24 cellular contexts compared by ENCODE assay signal in the genomic region with DNA sequence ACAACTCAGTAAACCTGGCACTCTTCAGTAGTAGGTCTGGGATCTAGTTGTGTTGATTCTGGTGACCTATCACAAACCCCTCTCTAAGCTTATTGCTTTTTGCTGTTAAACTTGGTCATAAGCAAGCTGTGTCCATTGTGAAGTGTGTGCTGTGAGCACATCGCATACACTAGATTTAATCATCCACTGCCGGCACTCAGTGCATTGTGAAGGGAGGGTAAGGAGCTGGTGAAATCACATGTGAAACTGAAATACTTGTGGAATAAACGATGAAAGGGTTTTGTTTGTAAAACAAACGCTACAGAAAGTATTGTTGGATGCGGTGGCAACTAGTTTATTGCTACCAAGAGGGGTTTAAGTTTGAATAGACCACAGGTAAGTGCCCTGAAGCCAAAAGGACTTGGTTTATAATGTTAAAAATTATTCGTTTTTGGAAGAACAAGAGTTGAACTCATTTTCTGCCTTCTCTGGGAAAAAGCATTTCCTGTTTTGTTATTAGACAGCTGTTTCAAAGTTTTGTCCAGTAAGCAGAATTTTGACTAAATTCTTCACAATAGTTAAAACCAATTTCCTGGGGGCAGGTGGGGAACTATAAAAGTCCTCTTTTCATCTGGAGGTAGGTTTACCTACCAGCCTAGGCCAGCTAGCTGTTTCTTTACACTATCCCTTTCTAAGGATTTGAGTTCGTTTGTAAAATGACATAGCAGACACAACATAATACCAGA. TPM values are rescaled to one million over a fixed set of nuclear protein-coding genes. Genes with fewer than 3 reads are reported as not detected.
A peak's percentile ranks its signal among the peaks of the same experiment; 100 is the strongest.
DNase-seq lines count a peak whose midpoint lies in the region; ATAC-seq, FAIRE-seq and TF ChIP-seq lines count a peak whose summit lies in the region.
"Had no signal": no experiment of that assay in that cellular context is flagged by ENCODE, and none has a peak within 500 bp of the region (broad histone marks: within the 10 kb centered on the region; RNA-seq: fewer than 3 reads in every experiment).

No MANE protein-coding gene starts in this region.

- H2BK15ac ChIP-seq in IMR-90 (ENCODE audit: low read depth, low read length): no peak overlapping the region

- no peak overlapping the region for H3K14ac ChIP-seq in IMR-90 (replicated peaks; ENCODE audit: low read depth, low read length)

- H3K9me3 Mint-ChIP-seq in mesothelial cell of epicardium: no peaks in the 10 kb centered on the region
- H3K9me3 Mint-ChIP-seq in activated CD8-positive, alpha-beta T cell treated with anti-CD3 and anti-CD28 coated beads for 36 hours: no peaks in the 10 kb centered on the region
- H3K9me3 Mint-ChIP-seq: CD8-positive, alpha-beta T cell; effector memory CD8-positive, alpha-beta T cell; IgD-negative memory B cell had no signal

- no peaks in the 10 kb centered on the region for H3K27me3 Mint-ChIP-seq in mesothelial cell of epicardium (ENCODE audit: low read depth)
- no peaks in the 10 kb centered on the region for H3K27me3 Mint-ChIP-seq in activated CD8-positive, alpha-beta T cell treated with anti-CD3 and anti-CD28 coated beads for 36 hours
- H3K27me3 Mint-ChIP-seq: effector memory CD8-positive, alpha-beta T cell had no signal

- no peak overlapping the region for H2AFZ ChIP-seq in IMR-90 (replicated peaks; ENCODE audit: low read length, poor library complexity)

- TF ChIP-seq RAD21 in A549 (conservative IDR thresholded peaks at IDR 0.05 in 1 of 2, IDR thresholded peaks at IDR 0.05 in 1 of 2) (no peak), IMR-90 (IDR thresholded peaks at IDR 0.05; ENCODE audit: low read length) (no peak)

- no peak overlapping the region for H3K18ac ChIP-seq in IMR-90 (ENCODE audit: low read depth, low read length)

- no peak overlapping the region for H3K56ac ChIP-seq in IMR-90 (ENCODE audit: extremely low read depth, insufficient read depth, low read length)

- H3K9me3 ChIP-seq in A549 (no peaks in the 10 kb centered on the region), IMR-90 (ENCODE audit: control insufficient read depth, insufficient read depth, low read length) (no peaks in the 10 kb centered on the region)
- H3K9me3 ChIP-seq: neutrophil had no signal

- POLR2A ChIA-PET in A549 (lab: Yijun Ruan, JAX): no interaction called here
- POLR2A ChIA-PET in IMR-90 (lab: Charles Lee; ENCODE audit: unreplicated experiment): no interaction called here
- POLR2A ChIA-PET in activated CD8-positive, alpha-beta T cell treated with anti-CD3 and anti-CD28 coated beads for 36 hours (lab: Charles Lee): no interaction called here

- H4K91ac ChIP-seq in IMR-90 (ENCODE audit: insufficient read depth, low read depth, low read length): no peak overlapping the region

- no peak overlapping the region for H3K4me3 Mint-ChIP-seq in mesothelial cell of epicardium
- H3K4me3 Mint-ChIP-seq in activated CD8-positive, alpha-beta T cell treated with anti-CD3 and anti-CD28 coated beads for 36 hours: no peak overlapping the region
- H3K4me3 Mint-ChIP-seq: CD8-positive, alpha-beta T cell; effector memory CD8-positive, alpha-beta T cell; IgD-negative memory B cell had no signal

- H3K9ac ChIP-seq in IMR-90 (ENCODE audit: low read depth, low read length): no peak overlapping the region

- TF ChIP-seq EP300 in A549 (IDR thresholded peaks at IDR 0.05): no peak

- peaks cover 32 to 72% of the 10 kb centered on the region in 2 experiments for H3K79me1 ChIP-seq in IMR-90 (ENCODE audit: low read depth in 1 of 2, low read length in 2 of 2)

- no peak overlapping the region for H4K5ac ChIP-seq in IMR-90 (ENCODE audit: low read depth, low read length)

- CTCF ChIA-PET in A549 (lab: Yijun Ruan, JAX) (interaction anchor here (1.2 to 11.9 kb wide), 3 partner anchors 144 to 163 kb away, joined by 3 to 237 read pairs (median 10); a partner anchor contains a TSS), IMR-90 (lab: Yijun Ruan, JAX) (interaction anchor here (0.9 to 1.5 kb wide), 3 partner anchors 9 to 163 kb away, joined by 3 to 5 read pairs (median 4); a partner anchor contains a TSS)
- CTCF ChIA-PET in activated CD8-positive, alpha-beta T cell treated with anti-CD3 and anti-CD28 coated beads for 36 hours (lab: Charles Lee): interaction anchor here (1.6 kb wide), 1 partner anchor 144 kb away, joined by 4 read pairs; no protein-coding TSS in a partner anchor

- FAIRE-seq in A549 (lab: Jason Lieb, UNC): no peak

- no peak overlapping the region for H2AK9ac ChIP-seq in IMR-90 (replicated peaks; ENCODE audit: low read depth, low read length, poor library complexity)

- DNase-seq in A549 (ENCODE audit: low read depth in 1 of 2, low spot score in 1 of 2) (no peak), IMR-90 (peak; percentile 35), fibroblast of villous mesenchyme (ENCODE audit: low read depth) (peak; percentile 49), mesothelial cell of epicardium (ENCODE audit: low spot score in 2 of 2, unreplicated experiment in 2 of 2) (no peak), middle frontal gyrus (ENCODE audit: extremely low spot score, low spot score) (no peak)
- no peak for DNase-seq in activated T-cell treated with anti-CD3 and anti-CD28 coated beads, Interleukin-2, amount 50 U/mL, for 48 hours
- no peak for DNase-seq in activated CD8-positive, alpha-beta T cell treated with anti-CD3 and anti-CD28 coated beads for 36 hours
- DNase-seq: activated CD4-positive, alpha-beta T cell treated with anti-CD3 and anti-CD28 coated beads for 48 hours; activated CD8-positive, alpha-beta memory T cell treated with anti-CD3 and anti-CD28 coated beads, Interleukin-2, amount 50 U/mL, for 48 hours; CD8-positive, alpha-beta T cell; central memory CD4-positive, alpha-beta T cell; effector memory CD8-positive, alpha-beta T cell; HCEC 1CT; MM.1S; NCI-H146; NK-92 treated with Interleukin-12 subunit alpha and Interleukin-12 subunit beta, amount 100 ng/mL, for 24 hours; right cardiac atrium; RPMI8226; stimulated activated CD4-positive, alpha-beta T cell treated with anti-CD3 and anti-CD28 coated beads, Interleukin-15, amount 100 ng/mL, for 24 hours; SW 1271 had no signal

- H3K4me2 ChIP-seq in A549: no peak overlapping the region
- no peak overlapping the region for H3K4me2 ChIP-seq in IMR-90 (ENCODE audit: low read depth, low read length)

- TF ChIP-seq POLR2A in A549 (IDR thresholded peaks at IDR 0.05; ENCODE audit: low read length): no peak
- no peak for TF ChIP-seq POLR2A in IMR-90 (IDR thresholded peaks at IDR 0.05; ENCODE audit: low read depth, low read length)

- H3K36me3 ChIP-seq in IMR-90 (ENCODE audit: control insufficient read depth, insufficient read depth, low read length): no peaks in the 10 kb centered on the region
- H3K36me3 ChIP-seq: neutrophil had no signal

- WGBS in A549 (ENCODE audit: missing lambda C conversion rate): 53% methylated on average over 7 of the region's 7 CpGs
- no CpG with 5 or more reads among the region's 7 CpGs for WGBS in IMR-90 (ENCODE audit: extremely low coverage in 2 of 2, insufficient read length in 1 of 2), 2 experiments

- intact Hi-C loops in IMR-90 (cut with micrococcal nuclease): no loop called here
- intact Hi-C loops in activated CD8-positive, alpha-beta T cell treated with anti-CD3 and anti-CD28 coated beads for 36 hours (cut with micrococcal nuclease): loop anchor here (10.0 kb wide), 1 partner anchor 64 kb away; no protein-coding TSS in a partner anchor

- no peak overlapping the region for H3K4ac ChIP-seq in IMR-90 (ENCODE audit: low read depth, low read length)

- H2BK5ac ChIP-seq in IMR-90 (ENCODE audit: low read depth, low read length, poor library complexity, severe bottlenecking): no peak overlapping the region

- no peak overlapping the region for H2BK120ac ChIP-seq in IMR-90 (ENCODE audit: low read depth, low read length)

- in situ Hi-C loops in IMR-90 (cut with MboI; ENCODE audit: low sequenced_read_pairs): loop anchor here (5.0 kb wide), 1 partner anchor 141 kb away; no protein-coding TSS in a partner anchor

- TF ChIP-seq CTCF in A549 (IDR thresholded peaks at IDR 0.05): no peak
- TF ChIP-seq CTCF in IMR-90 (conservative IDR thresholded peaks at IDR 0.05; ENCODE audit: low read depth, low read length): no peak
- no peak for TF ChIP-seq CTCF in fibroblast of villous mesenchyme (IDR thresholded peaks at IDR 0.05; ENCODE audit: insufficient read depth, low read depth, low read length)
- TF ChIP-seq CTCF in mesothelial cell of epicardium (IDR thresholded peaks at IDR 0.05; ENCODE audit: unreplicated experiment): no peak
- TF ChIP-seq CTCF in activated CD8-positive, alpha-beta T cell treated with anti-CD3 and anti-CD28 coated beads for 36 hours (IDR thresholded peaks at IDR 0.05): no peak

- H4K20me1 ChIP-seq in IMR-90 (ENCODE audit: insufficient read depth, low read length): peaks cover 16% of the 10 kb centered on the region; the same call in 1 of the 2 replicates

- H3K4me1 Mint-ChIP-seq in mesothelial cell of epicardium: peaks cover 3% of the 10 kb centered on the region
- H3K4me1 Mint-ChIP-seq in activated CD8-positive, alpha-beta T cell treated with anti-CD3 and anti-CD28 coated beads for 36 hours (ENCODE audit: low read depth): peaks cover 5% of the 10 kb centered on the region

- no peak overlapping the region; a peak in 1 of 4 replicates for H4K8ac ChIP-seq in IMR-90 (ENCODE audit: low read depth in 2 of 2, low read length in 2 of 2)

- no peak overlapping the region for H3K23ac ChIP-seq in IMR-90 (ENCODE audit: low read depth, low read length)

- H2BK20ac ChIP-seq in IMR-90 (ENCODE audit: low read depth, low read length): no peak overlapping the region

- BruUV-seq in IMR-90 (replicated peaks; lab: Mats Ljungman, UMichigan): no TSS peak

- H3K27ac ChIP-seq in A549 (no peak overlapping the region), IMR-90 (ENCODE audit: insufficient read depth, low read length) (no peak overlapping the region)
- H3K27ac ChIP-seq: HL-60, neutrophil had no signal

- H3K4me1 ChIP-seq in A549 (no peaks in the 10 kb centered on the region), IMR-90 (ENCODE audit: control insufficient read depth, insufficient read depth, low read length) (no peaks in the 10 kb centered on the region; the same call in 1 of the 2 replicates)

- H2AK5ac ChIP-seq in IMR-90 (ENCODE audit: low read depth, low read length): no peak overlapping the region

- dilution Hi-C loops in IMR-90 (cut with HindIII; ENCODE audit: low sequenced_read_pairs, unreplicated experiment): no loop called here

- H3K27ac Mint-ChIP-seq in mesothelial cell of epicardium: peak overlapping the region; percentile 67
- H3K27ac Mint-ChIP-seq in activated CD8-positive, alpha-beta T cell treated with anti-CD3 and anti-CD28 coated beads for 36 hours: no peak overlapping the region
- H3K27ac Mint-ChIP-seq: CD8-positive, alpha-beta T cell; effector memory CD8-positive, alpha-beta T cell had no signal

- H3K36me3 Mint-ChIP-seq in mesothelial cell of epicardium: no peaks in the 10 kb centered on the region
- no peaks in the 10 kb centered on the region for H3K36me3 Mint-ChIP-seq in activated CD8-positive, alpha-beta T cell treated with anti-CD3 and anti-CD28 coated beads for 36 hours (ENCODE audit: low read depth)
- H3K36me3 Mint-ChIP-seq: CD8-positive, alpha-beta T cell had no signal

- peaks cover 17% of the 10 kb centered on the region for H3K9me1 ChIP-seq in IMR-90 (ENCODE audit: insufficient read depth, low read length)

- H3K4me3 ChIP-seq in A549 (no peak overlapping the region), IMR-90 (ENCODE audit: insufficient read depth, low read depth, low read length) (no peak overlapping the region), fibroblast of villous mesenchyme (ENCODE audit: low read depth, low read length) (no peak overlapping the region)

- ATAC-seq in A549 (no peak), IMR-90 (ENCODE audit: low read depth) (peak; percentile 76), HG03159 (IDR thresholded peaks at IDR 0.05; ENCODE audit: unreplicated experiment) (no peak)
- no peak for ATAC-seq in activated CD8-positive, alpha-beta T cell treated with anti-CD3 and anti-CD28 coated beads for 36 hours
- ATAC-seq: CD8-positive, alpha-beta T cell; effector memory CD8-positive, alpha-beta T cell had no signal

- H3K27me3 ChIP-seq in IMR-90 (ENCODE audit: control insufficient read depth, insufficient read depth, low read length): no peaks in the 10 kb centered on the region
- H3K27me3 ChIP-seq: neutrophil had no signal

RNA-seq across cellular contexts. Expression of a gene that starts 24.6 kb away (rescaled TPM):
- 3.6 and 4.4 TPM in 2 replicates for polyA plus RNA-seq in A549 (2011; rRNA removed)
- polyA plus RNA-seq in A549 (2012; cell fraction: cytosol; rRNA removed): 1.2 and 1.6 TPM in 2 replicates
- 3.9 and 5.0 TPM in 2 replicates for polyA plus RNA-seq in A549 (2012; cell fraction: nucleus; rRNA removed)
- 1.7 to 2.1 TPM (median 2.1 TPM) in 3 replicates for polyA plus RNA-seq in A549 (2017; fragmentation: RNase III; extraction: RNeasy Plus Mini Kit Qiagen cat#74134 plus additional on column Dnase treatment)
- polyA minus RNA-seq in A549 (2011; rRNA and poly(A)+ RNA removed): 1.9 and 3.3 TPM in 2 replicates
- 49.3 and 53.6 TPM in 2 replicates for total RNA-seq in IMR-90 (2012; rRNA removed)
- polyA plus RNA-seq in IMR-90 (2012; rRNA removed): 38.3 and 40.2 TPM in 2 replicates
- polyA plus RNA-seq in IMR-90 (2012; cell fraction: cytosol; rRNA removed): 19.5 and 21.8 TPM in 2 replicates
- 40.5 and 57.5 TPM in 2 replicates for polyA plus RNA-seq in IMR-90 (2012; cell fraction: nucleus; rRNA removed; ENCODE audit: low replicate concordance)
- total RNA-seq in fibroblast of villous mesenchyme: 15.1 and 18.1 TPM in 2 replicates
- total RNA-seq in mesothelial cell of epicardium: 56.5 to 58.0 TPM (median 57.9 TPM) in 3 replicates
- total RNA-seq in activated CD8-positive, alpha-beta T cell treated with anti-CD3 and anti-CD28 coated beads for 36 hours: 1 to 10 TPM; 3.7 to 3.9 TPM

Comparison
In these comparisons a context has a peak if more than half of its experiments do, and no peak if none do; other contexts are left out.
1. DNase-seq: peak in IMR-90 (single experiment) and fibroblast of villous mesenchyme (single experiment); none in A549 (0 of 2), mesothelial cell of epicardium (0 of 2), middle frontal gyrus (single experiment), activated T-cell treated with anti-CD3 and anti-CD28 coated beads, Interleukin-2, amount 50 U/mL, for 48 hours (0 of 2) and activated CD8-positive, alpha-beta T cell treated with anti-CD3 and anti-CD28 coated beads for 36 hours (single experiment).